17 cellular contexts compared by ENCODE assay signal in genomic region chr14:57846631-57847030, GRCh38. TPM values are rescaled to one million over a fixed set of nuclear protein-coding genes. Genes with fewer than 3 reads are reported as not detected.
A peak's percentile ranks its signal among the peaks of the same experiment; 100 is the strongest.
DNase-seq lines count a peak whose midpoint lies in the region; ATAC-seq and TF ChIP-seq lines count a peak whose summit lies in the region.
"Had no signal": no experiment of that assay in that cellular context is flagged by ENCODE, and none has a peak within 500 bp of the region (broad histone marks: within the 10 kb centered on the region; RNA-seq: fewer than 3 reads in every experiment).

No MANE protein-coding gene starts in this region.

- H3K9me3 Mint-ChIP-seq in nephron: no peaks in the 10 kb centered on the region

- no peaks in the 10 kb centered on the region for H3K36me3 ChIP-seq in heart right ventricle
- H3K36me3 ChIP-seq in aorta (ENCODE audit: control insufficient read depth in 1 of 2, insufficient read depth in 2 of 2, low read length in 1 of 2): no peaks in the 10 kb centered on the region

- H3K4me1 ChIP-seq in heart right ventricle (peaks cover 0 to 15% (median 0%) of the 10 kb centered on the region in 9 donors), aorta (ENCODE audit: control insufficient read depth in 1 of 2, insufficient read depth in 2 of 2, low read length in 2 of 2) (peaks cover 0 to 2% of the 10 kb centered on the region in 2 donors)

- ATAC-seq in Right ventricle myocardium inferior (peak; percentile 16), heart right ventricle (peak in 7 of 8 donors; percentile 20 to 76 (median 49)), aorta (ENCODE audit: low FRiP score) (peak; percentile 60), omental fat pad (ENCODE audit: low FRiP score) (no peak), GM18873 (IDR thresholded peaks at IDR 0.05; ENCODE audit: low FRiP score, unreplicated experiment) (no peak)

- H3K27ac Mint-ChIP-seq in nephron: peak overlapping the region; percentile 16 to 72 (median 48)
- H3K27ac Mint-ChIP-seq: CD14-positive monocyte had no signal

- TF ChIP-seq CTCF in heart right ventricle (IDR thresholded peaks at IDR 0.05) (no peak), nephron (IDR thresholded peaks at IDR 0.05; ENCODE audit: unreplicated experiment in 3 of 3) (no peak), omental fat pad (IDR thresholded peaks at IDR 0.05) (no peak)

- no peaks in the 10 kb centered on the region for H3K9me3 ChIP-seq in heart right ventricle
- H3K9me3 ChIP-seq in aorta (ENCODE audit: control insufficient read depth, low read length): no peaks in the 10 kb centered on the region

- intact Hi-C loops in Right ventricle myocardium inferior (cut with DNase I): no loop called here
- intact Hi-C loops in cardiac septum (cut with DNase I): no loop called here
- intact Hi-C loops in heart right ventricle (cut with DNase I): no loop called here
- intact Hi-C loops in aorta (cut with DNase I): no loop called here

- peaks cover 16% of the 10 kb centered on the region for H3K27me3 Mint-ChIP-seq in nephron (ENCODE audit: low read depth)

- H3K27me3 ChIP-seq in heart right ventricle (no peaks in the 10 kb centered on the region), aorta (ENCODE audit: control insufficient read depth in 1 of 2, insufficient read depth in 2 of 2, low read length in 1 of 2) (no peaks in the 10 kb centered on the region)

- 41 to 46% methylated on average over 2 of the region's 2 CpGs for WGBS in heart right ventricle, 2 donors
- 7 to 9% methylated on average over 2 of the region's 2 CpGs for WGBS in aorta, 2 donors

- DNase-seq in Right ventricle myocardium inferior (ENCODE audit: missing footprints) (no peak), cardiac septum (ENCODE audit: low spot score) (no peak), heart right ventricle (no peak), aorta (no peak), omental fat pad (ENCODE audit: low spot score) (no peak), GM03348 (ENCODE audit: low spot score) (no peak)
- DNase-seq: 8988T, DMS53, H7, MM.1S, NCI-H1930, NCI-H2171 treated with DMSO at 0.1 percent for 48 hours, NCI-H510A had no signal

- H3K4me1 Mint-ChIP-seq in nephron: peaks cover 27% of the 10 kb centered on the region
- H3K4me1 Mint-ChIP-seq: CD14-positive monocyte had no signal

- H3K27ac ChIP-seq in heart right ventricle (peak overlapping the region in 7 of 10 donors; percentile 1 to 61 (median 35)), aorta (ENCODE audit: low read depth in 1 of 2, low read length in 2 of 2) (peak overlapping the region; percentile 57 to 80)

- H3K4me3 ChIP-seq in heart right ventricle: no peak overlapping the region
- no peak overlapping the region for H3K4me3 ChIP-seq in aorta (ENCODE audit: low read length in 2 of 2)

- no peaks in the 10 kb centered on the region for H3K36me3 Mint-ChIP-seq in nephron (ENCODE audit: low read depth)
- H3K36me3 Mint-ChIP-seq: CD14-positive monocyte had no signal

- H3K4me3 Mint-ChIP-seq in nephron: no peak overlapping the region
- H3K4me3 Mint-ChIP-seq: CD14-positive monocyte had no signal

RNA-seq across cellular contexts. Expression of gene SLC35F4, which starts 19.3 kb away (rescaled TPM):
- total RNA-seq in Right ventricle myocardium inferior (not detected), cardiac septum (not detected), heart right ventricle (not detected), aorta (not detected), omental fat pad (not detected)
- polyA plus RNA-seq in heart right ventricle (not detected), aorta (not detected)
- total RNA-seq: H7, RPMI7951 had no signal
- polyA plus RNA-seq: CD14-positive monocyte had no signal

Comparison
In these comparisons a context has a peak if more than half of its experiments do, and no peak if none do; other contexts are left out.
1. ATAC-seq: peak in Right ventricle myocardium inferior (single experiment), heart right ventricle (7 of 8) and aorta (single experiment); none in omental fat pad (single experiment) and GM18873 (single experiment).